Comparison of ENCODE assay signal across 22 cellular contexts in genomic region chr1:109775408-109775807, GRCh38. TPM values are rescaled to one million over a fixed set of nuclear protein-coding genes. Genes with fewer than 3 reads are reported as not detected.
DNase-seq lines count a peak whose midpoint lies in the region; ATAC-seq and TF ChIP-seq lines count a peak whose summit lies in the region.
"Had no signal": no experiment of that assay in that cellular context is flagged by ENCODE, and none has a peak within 500 bp of the region (broad histone marks: within the 10 kb centered on the region; RNA-seq: fewer than 3 reads in every experiment).

No MANE protein-coding gene starts in this region.

- H3K27ac ChIP-seq in RWPE2 (ENCODE audit: poor library complexity, severe bottlenecking) = no peak overlapping the region
- H3K27ac ChIP-seq: SK-N-MC had no signal

- H3K4me3 ChIP-seq in RWPE2 (ENCODE audit: severe bottlenecking) = no peak overlapping the region
- H3K4me3 ChIP-seq: SK-N-MC had no signal

- H3K27ac Mint-ChIP-seq in HFFc6 = no peak overlapping the region
- no peak overlapping the region for H3K27ac Mint-ChIP-seq in activated CD4-positive, alpha-beta T cell treated with anti-CD3 and anti-CD28 coated beads, Interleukin-2, amount 10 ng/mL, durations not matched to agents 24 days and 14 days
- H3K27ac Mint-ChIP-seq: H9 had no signal

- peaks cover under 1% of the 10 kb centered on the region; the same call in 1 of the 2 replicates for H3K36me3 Mint-ChIP-seq in HFFc6 (ENCODE audit: low read depth)
- H3K36me3 Mint-ChIP-seq in activated CD4-positive, alpha-beta T cell treated with anti-CD3 and anti-CD28 coated beads, Interleukin-2, amount 10 ng/mL, durations not matched to agents 24 days and 14 days (ENCODE audit: low read depth) = no peaks in the 10 kb centered on the region

- no peaks in the 10 kb centered on the region for H3K36me3 ChIP-seq in RWPE2 (ENCODE audit: low read depth)

- intact Hi-C loops in activated CD4-positive, alpha-beta T cell treated with anti-CD3 and anti-CD28 coated beads, Interleukin-2, amount 10 ng/mL, durations not matched to agents 24 days and 14 days (cut with micrococcal nuclease) = no loop called here

- no peaks in the 10 kb centered on the region for H3K27me3 ChIP-seq in RWPE2 (ENCODE audit: insufficient read depth, poor library complexity, severe bottlenecking)

- H3K27me3 Mint-ChIP-seq in HFFc6 (ENCODE audit: insufficient read depth) = no peaks in the 10 kb centered on the region; the same call in 1 of the 2 replicates
- peaks cover 3% of the 10 kb centered on the region for H3K27me3 Mint-ChIP-seq in activated CD4-positive, alpha-beta T cell treated with anti-CD3 and anti-CD28 coated beads, Interleukin-2, amount 10 ng/mL, durations not matched to agents 24 days and 14 days

- DNase-seq in EH (ENCODE audit: low read depth) (peak; percentile 59), HFFc6 (peak; percentile 35), RWPE2 (ENCODE audit: low spot score) (peak; percentile 12), islet precursor cell (peak; percentile 34), pons (ENCODE audit: low spot score) (no peak), T-helper 9 cell (no peak)
- DNase-seq in activated CD4-positive, alpha-beta T cell treated with anti-CD3 and anti-CD28 coated beads, Interleukin-2, amount 10 ng/mL, durations not matched to agents 24 days and 14 days = no peak
- DNase-seq: C1 segment of cervical spinal cord; DND-41; H9; Karpas-422; NCI-H1105; NCI-H1694 treated with DMSO at 0.1 percent for 48 hours; NCI-H345; NCI-H526 treated with DMSO at 0.1 percent for 48 hours; NK-92 treated with Interleukin-12 subunit alpha and Interleukin-12 subunit beta, amount 100 ng/mL, for 24 hours had no signal

- H3K4me1 Mint-ChIP-seq in HFFc6 (ENCODE audit: low read depth) = peaks cover 45% of the 10 kb centered on the region
- H3K4me1 Mint-ChIP-seq in activated CD4-positive, alpha-beta T cell treated with anti-CD3 and anti-CD28 coated beads, Interleukin-2, amount 10 ng/mL, durations not matched to agents 24 days and 14 days = peaks cover 15% of the 10 kb centered on the region

- H3K4me1 ChIP-seq in RWPE2 (ENCODE audit: insufficient read depth, poor library complexity, severe bottlenecking) = no peaks in the 10 kb centered on the region

- TF ChIP-seq CTCF in HFFc6 (IDR thresholded peaks at IDR 0.05) (no peak), RWPE2 (IDR thresholded peaks at IDR 0.05; ENCODE audit: poor library complexity, severe bottlenecking) (no peak)

- H3K9me3 ChIP-seq in RWPE2 (ENCODE audit: severe bottlenecking) = no peaks in the 10 kb centered on the region

- no peak overlapping the region for H3K4me3 Mint-ChIP-seq in HFFc6
- H3K4me3 Mint-ChIP-seq in activated CD4-positive, alpha-beta T cell treated with anti-CD3 and anti-CD28 coated beads, Interleukin-2, amount 10 ng/mL, durations not matched to agents 24 days and 14 days = no peak overlapping the region
- H3K4me3 Mint-ChIP-seq: H9 had no signal

- ATAC-seq in RWPE2 (ENCODE audit: low read depth) = no peak
- no peak for ATAC-seq in GM19035 (IDR thresholded peaks at IDR 0.05; ENCODE audit: unreplicated experiment)
- ATAC-seq: Right ventricle myocardium inferior had no signal

- peaks cover under 1% of the 10 kb centered on the region; the same call in 1 of the 2 replicates for H3K9me3 Mint-ChIP-seq in HFFc6
- H3K9me3 Mint-ChIP-seq in activated CD4-positive, alpha-beta T cell treated with anti-CD3 and anti-CD28 coated beads, Interleukin-2, amount 10 ng/mL, durations not matched to agents 24 days and 14 days = peaks cover under 1% of the 10 kb centered on the region

RNA-seq across cellular contexts. Expression of gene EPS8L3, which starts 11.7 kb away (rescaled TPM):
- not detected for total RNA-seq in HFFc6 (2021; fragmentation: NEBNext Ultra II Directional; extraction: Animal tissue kit (Norgen Biotek cat#: 25700))
- not detected in 2 replicates for total RNA-seq in activated CD4-positive, alpha-beta T cell treated with anti-CD3 and anti-CD28 coated beads, Interleukin-2, amount 10 ng/mL, durations not matched to agents 24 days and 14 days
- total RNA-seq: A673, H9, OCI-LY7, Right ventricle myocardium inferior had no signal

RNA-seq across cellular contexts. Expression of gene GSTM3, which starts 34.6 kb away (rescaled TPM):
- 10 to 100 TPM; 36.9 to 51.3 (median 43.6) TPM for total RNA-seq in HFFc6 (2021; fragmentation: NEBNext Ultra II Directional; extraction: Animal tissue kit (Norgen Biotek cat#: 25700))
- total RNA-seq in activated CD4-positive, alpha-beta T cell treated with anti-CD3 and anti-CD28 coated beads, Interleukin-2, amount 10 ng/mL, durations not matched to agents 24 days and 14 days = 12.4 and 13.0 TPM in 2 replicates
- total RNA-seq: HT-29, OCI-LY7 had no signal

Comparison
In these comparisons a context has a peak if more than half of its experiments do, and no peak if none do; other contexts are left out.
1. DNase-seq: peak in EH (single experiment), HFFc6 (single experiment), RWPE2 (single experiment) and islet precursor cell (single experiment); none in pons (single experiment), activated CD4-positive, alpha-beta T cell treated with anti-CD3 and anti-CD28 coated beads, Interleukin-2, amount 10 ng/mL, durations not matched to agents 24 days and 14 days (single experiment) and T-helper 9 cell (single experiment).